Comparison of ENCODE assay signal across 18 cellular contexts in genomic region chr18:53799134-53799533, GRCh38.
A peak's percentile ranks its signal among the peaks of the same experiment; 100 is the strongest.
DNase-seq lines count a peak whose midpoint lies in the region; ATAC-seq, FAIRE-seq and TF ChIP-seq lines count a peak whose summit lies in the region.
"Had no signal": no experiment of that assay in that cellular context is flagged by ENCODE, and none has a peak within 500 bp of the region (broad histone marks: within the 10 kb centered on the region; RNA-seq: fewer than 3 reads in every experiment).

No MANE protein-coding gene starts in this region.

- H3K4me3 Mint-ChIP-seq in Calu3 (ENCODE audit: low read depth, unreplicated experiment): no peak overlapping the region
- H3K4me3 Mint-ChIP-seq: CD8-positive, alpha-beta T cell; HFFc6 had no signal

- no peaks in the 10 kb centered on the region for H3K36me3 Mint-ChIP-seq in Calu3 (ENCODE audit: insufficient read depth, unreplicated experiment)
- H3K36me3 Mint-ChIP-seq: CD8-positive, alpha-beta T cell had no signal

- no peaks in the 10 kb centered on the region for H3K36me3 ChIP-seq in brain microvascular endothelial cell (replicated peaks)
- no peaks in the 10 kb centered on the region for H3K36me3 ChIP-seq in small intestine (ENCODE audit: control insufficient read depth in 2 of 2, insufficient read depth in 2 of 2, low read length in 2 of 2)

- no peak for TF ChIP-seq CTCF in brain microvascular endothelial cell (IDR thresholded peaks at IDR 0.05; ENCODE audit: low read depth, low read length, missing control alignments)
- TF ChIP-seq CTCF in Calu3 (IDR thresholded peaks at IDR 0.05; ENCODE audit: unreplicated experiment): no peak

- H3K4me3 ChIP-seq in right cardiac atrium (ENCODE audit: low read length) (no peak overlapping the region), brain microvascular endothelial cell (ENCODE audit: low read depth, low read length) (no peak overlapping the region), small intestine (ENCODE audit: low read depth in 1 of 2, low read length in 2 of 2) (no peak overlapping the region)
- H3K4me3 ChIP-seq: dorsolateral prefrontal cortex, GM12878 had no signal

- H3K27ac ChIP-seq in right cardiac atrium (ENCODE audit: low read length) (no peak overlapping the region), brain microvascular endothelial cell (no peak overlapping the region), small intestine (ENCODE audit: low read depth in 1 of 2, low read length in 1 of 2) (no peak overlapping the region)

- ATAC-seq in left ventricle myocardium superior: peak; percentile 28
- ATAC-seq in right cardiac atrium: no peak
- no peak for ATAC-seq in HG02623 (IDR thresholded peaks at IDR 0.05; ENCODE audit: unreplicated experiment)
- ATAC-seq: activated CD4-positive, CD25-positive, alpha-beta regulatory T cell treated with anti-CD3 and anti-CD28 coated beads, Interleukin-2, amount 50 U/mL, for 24 hours; CD8-positive, alpha-beta T cell; GM12878; Right ventricle myocardium inferior had no signal

- H3K4me1 ChIP-seq in right cardiac atrium (ENCODE audit: control insufficient read depth, insufficient read depth, low read length) (no peaks in the 10 kb centered on the region), small intestine (ENCODE audit: control insufficient read depth in 2 of 2, insufficient read depth in 1 of 2, low read depth in 1 of 2, low read length in 1 of 2) (no peaks in the 10 kb centered on the region)

- H3K27me3 Mint-ChIP-seq in Calu3 (ENCODE audit: unreplicated experiment): no peaks in the 10 kb centered on the region

- H3K9me3 Mint-ChIP-seq in Calu3 (ENCODE audit: low read depth, unreplicated experiment): peaks cover 8% of the 10 kb centered on the region

- DNase-seq in left ventricle myocardium superior (no peak), right cardiac atrium (no peak), brain microvascular endothelial cell (peak; percentile 34), foreskin melanocyte (peak; percentile 45), T-helper 9 cell (no peak), Calu3 (no peak), small intestine (no peak)
- DNase-seq: activated effector memory CD4-positive, alpha-beta T cell treated with anti-CD3 and anti-CD28 coated beads, Interleukin-2, amount 50 U/mL, for 16 hours; CD8-positive, alpha-beta T cell; dorsolateral prefrontal cortex; HFFc6; mesenchymal stem cell; NCI-H82; stimulated activated CD4-positive, alpha-beta T cell treated with anti-CD3 and anti-CD28 coated beads, Interleukin-2, amount 100 ng/mL, for 24 hours had no signal

- FAIRE-seq in small intestine (lab: Jason Lieb, UNC): no peak
- FAIRE-seq: GM12878 had no signal

- in situ Hi-C loops in brain microvascular endothelial cell (cut with HindIII; ENCODE audit: low pct_ligation_motif_present, low sequenced_read_pairs): no loop called here

- intact Hi-C loops in left ventricle myocardium superior (cut with micrococcal nuclease): no loop called here
- intact Hi-C loops in right cardiac atrium (cut with DNase I): no loop called here
- intact Hi-C loops in Calu3 (cut with micrococcal nuclease; ENCODE audit: unreplicated experiment): loop anchor here (10.0 kb wide), 2 partner anchors 56 to 84 kb away; no protein-coding TSS in a partner anchor

- peaks cover 30% of the 10 kb centered on the region for H3K4me1 Mint-ChIP-seq in Calu3 (ENCODE audit: low read depth, unreplicated experiment)

- no peak overlapping the region for H3K27ac Mint-ChIP-seq in Calu3 (ENCODE audit: unreplicated experiment)
- H3K27ac Mint-ChIP-seq: CD8-positive, alpha-beta T cell; HFFc6 had no signal

- CTCF ChIA-PET in Calu3 (lab: Charles Lee): no interaction called here

- H3K9me3 ChIP-seq in right cardiac atrium (ENCODE audit: control insufficient read depth, low read length) (no peaks in the 10 kb centered on the region), small intestine (ENCODE audit: control insufficient read depth, low read depth) (no peaks in the 10 kb centered on the region)

- H3K27me3 ChIP-seq in right cardiac atrium (ENCODE audit: control insufficient read depth, insufficient read depth) (no peaks in the 10 kb centered on the region), brain microvascular endothelial cell (replicated peaks) (no peaks in the 10 kb centered on the region), small intestine (ENCODE audit: control insufficient read depth in 2 of 2, insufficient read depth in 2 of 2, low read length in 2 of 2) (no peaks in the 10 kb centered on the region)
- H3K27me3 ChIP-seq: dorsolateral prefrontal cortex had no signal

- BruUV-seq in Calu3 (replicated peaks; lab: Mats Ljungman, UMichigan): no TSS peak

Comparison
In these comparisons a context has a peak if more than half of its experiments do, and no peak if none do; other contexts are left out.
1. DNase-seq: peak in brain microvascular endothelial cell (single experiment) and foreskin melanocyte (single experiment); none in left ventricle myocardium superior (single experiment), right cardiac atrium (0 of 3), T-helper 9 cell (single experiment), Calu3 (single experiment) and small intestine (single experiment).